ENCODE assay signal across 8 cellular contexts in genomic region chr5:115634343-115635132, GRCh38. TPM values are rescaled to one million over a fixed set of nuclear protein-coding genes. Genes with fewer than 3 reads are reported as not detected.
DNase-seq lines count a peak whose midpoint lies in the region; ATAC-seq, FAIRE-seq and TF ChIP-seq lines count a peak whose summit lies in the region.

No MANE protein-coding gene starts in this region.

- H3K23ac ChIP-seq in H1 (ENCODE audit: insufficient read length), result no peak overlapping the region
- no peak overlapping the region for H3K23ac ChIP-seq in mesenchymal stem cell (ENCODE audit: low read length in 2 of 2)

- peak; percentile 72 to 78 (median 75) for DNase-seq in CD4-positive, alpha-beta memory T cell
- DNase-seq in NCI-H774 (lab: John Stamatoyannopoulos, UW) (peak; percentile 69), H1 (ENCODE audit: low read depth in 1 of 2, low spot score in 2 of 2) (peak; percentile 66 to 92), mesenchymal stem cell (peak; percentile 83)
- peak; percentile 95 for DNase-seq in activated CD8-positive, alpha-beta T cell treated with anti-CD3 and anti-CD28 coated beads for 36 hours
- DNase-seq in stimulated activated CD8-positive, alpha-beta memory T cell treated with anti-CD3 and anti-CD28 coated beads, Interleukin-12 subunit alpha, Interleukin-12 subunit beta, amount 100 ng/mL, for 24 hours (ENCODE audit: extremely low read depth), result peak; percentile 55

- H3K4me1 Mint-ChIP-seq in CD4-positive, alpha-beta memory T cell, result peaks cover 6 to 7% (median 6%) of the 10 kb centered on the region in 4 donors
- peaks cover 45% of the 10 kb centered on the region for H3K4me1 Mint-ChIP-seq in activated CD8-positive, alpha-beta T cell treated with anti-CD3 and anti-CD28 coated beads for 36 hours (ENCODE audit: low read depth)

- FAIRE-seq in H1 (lab: Jason Lieb, UNC), result peak; percentile 87

- H3K79me1 ChIP-seq in H1 (ENCODE audit: low read depth, low read length), result no peaks in the 10 kb centered on the region
- no peaks in the 10 kb centered on the region for H3K79me1 ChIP-seq in mesenchymal stem cell (replicated peaks; ENCODE audit: low read length, poor library complexity, severe bottlenecking)

- H2BK5ac ChIP-seq in H1 (ENCODE audit: low read depth, low read length) (peak overlapping the region; percentile 67; the same call in 1 of the 2 replicates), mesenchymal stem cell (ENCODE audit: low read depth, low read length, poor library complexity, severe bottlenecking) (no peak overlapping the region)

- TF ChIP-seq CTCF in activated CD8-positive, alpha-beta T cell treated with anti-CD3 and anti-CD28 coated beads for 36 hours (IDR thresholded peaks at IDR 0.05), result peak; percentile 92
- TF ChIP-seq CTCF in H1 (IDR thresholded peaks at IDR 0.05; ENCODE audit: control extremely low read depth in 1 of 3, insufficient read depth in 1 of 3, low read depth in 1 of 3, low read length in 3 of 3), result peak; percentile 80 to 86 (median 85)

- H3K27ac Mint-ChIP-seq in CD4-positive, alpha-beta memory T cell, result peak overlapping the region in 6 of 7 donors; percentile 42 to 85 (median 60)
- no peak overlapping the region for H3K27ac Mint-ChIP-seq in activated CD8-positive, alpha-beta T cell treated with anti-CD3 and anti-CD28 coated beads for 36 hours

- H3K27me3 Mint-ChIP-seq in CD4-positive, alpha-beta memory T cell, result peaks cover 0 to 2% of the 10 kb centered on the region in 2 donors
- H3K27me3 Mint-ChIP-seq in activated CD8-positive, alpha-beta T cell treated with anti-CD3 and anti-CD28 coated beads for 36 hours, result peaks cover 21% of the 10 kb centered on the region

- H3K9me3 ChIP-seq in CD4-positive, alpha-beta memory T cell (ENCODE audit: control insufficient read depth in 1 of 2, low read length in 2 of 2), result no peaks in the 10 kb centered on the region
- H3K9me3 ChIP-seq in H1 (ENCODE audit: insufficient read depth in 2 of 2, low read depth in 1 of 2, low read length in 1 of 2) (no peaks in the 10 kb centered on the region), mesenchymal stem cell (ENCODE audit: control insufficient read depth, low read length) (no peaks in the 10 kb centered on the region)

- H2BK15ac ChIP-seq in H1 (ENCODE audit: low read length), result no peak overlapping the region
- H2BK15ac ChIP-seq in mesenchymal stem cell (ENCODE audit: low read depth, poor library complexity, severe bottlenecking), result no peak overlapping the region

- H3K56ac ChIP-seq in H1 (replicated peaks; ENCODE audit: insufficient read length, low read depth, low read length), result no peak overlapping the region

- no peak overlapping the region for H3K14ac ChIP-seq in H1 (ENCODE audit: insufficient read length)
- no peak overlapping the region for H3K14ac ChIP-seq in mesenchymal stem cell (ENCODE audit: low read length in 2 of 2)

- POLR2A ChIA-PET in CD4-positive, alpha-beta memory T cell (lab: Charles Lee; ENCODE audit: partially characterized antibody), result interaction anchor here (0.5 to 0.9 kb wide), 3 partner anchors 8 to 204 kb away, joined by 3 to 4 read pairs (median 3); partner anchors contain the start of gene TMED7
- POLR2A ChIA-PET in activated CD8-positive, alpha-beta T cell treated with anti-CD3 and anti-CD28 coated beads for 36 hours (lab: Charles Lee), result interaction anchor here (1.0 to 1.6 kb wide), 3 partner anchors 10 to 435 kb away, joined by 3 to 4 read pairs (median 3); partner anchors contain the start of gene TICAM2
- POLR2A ChIA-PET in H1 (lab: Charles Lee; ENCODE audit: partially characterized antibody), result interaction anchor here (1.3 to 2.5 kb wide), 3 partner anchors 197 to 207 kb away, joined by 3 to 8 read pairs (median 4); partner anchors contain the start of genes AP3S1 and ATG12

- H3K23me2 ChIP-seq in H1 (ENCODE audit: low read depth, low read length), result no peaks in the 10 kb centered on the region

- H2AK5ac ChIP-seq in H1 (ENCODE audit: low read depth, low read length) (no peak overlapping the region), mesenchymal stem cell (ENCODE audit: low read length, severe bottlenecking) (no peak overlapping the region)

- TF ChIP-seq POLR2A in H1 (IDR thresholded peaks at IDR 0.05; ENCODE audit: control extremely low read depth in 1 of 2, low read depth in 2 of 2, low read length in 2 of 2), result no peak

- H4K5ac ChIP-seq in H1 (ENCODE audit: insufficient read length, low read depth, low read length), result no peak overlapping the region

- H4K91ac ChIP-seq in H1 (replicated peaks; ENCODE audit: insufficient read length, low read length), result peak overlapping the region; percentile 25
- no peak overlapping the region for H4K91ac ChIP-seq in mesenchymal stem cell (ENCODE audit: low read length)

- no peaks in the 10 kb centered on the region for H4K20me1 ChIP-seq in H1 (replicated peaks in 1 of 2; ENCODE audit: control insufficient read depth in 1 of 2, insufficient read depth in 2 of 2, low read length in 2 of 2)

- H3K27me3 ChIP-seq in CD4-positive, alpha-beta memory T cell (ENCODE audit: insufficient read depth, low read length), result no peaks in the 10 kb centered on the region
- H3K27me3 ChIP-seq in H1 (replicated peaks in 1 of 4; ENCODE audit: control insufficient read depth in 3 of 4, extremely low read depth in 1 of 4, insufficient read depth in 3 of 4, low read length in 3 of 4), result no peaks in the 10 kb centered on the region
- H3K27me3 ChIP-seq in mesenchymal stem cell (ENCODE audit: control insufficient read depth in 1 of 2, insufficient read depth in 1 of 2, low read length in 2 of 2), result peaks cover 0 to 31% of the 10 kb centered on the region in 2 experiments

- H3K36me3 ChIP-seq in CD4-positive, alpha-beta memory T cell (ENCODE audit: insufficient read depth, low read length), result no peaks in the 10 kb centered on the region
- H3K36me3 ChIP-seq in H1 (ENCODE audit: control insufficient read depth in 2 of 4, insufficient read depth in 4 of 4, low read length in 3 of 4), result no peaks in the 10 kb centered on the region
- no peaks in the 10 kb centered on the region for H3K36me3 ChIP-seq in mesenchymal stem cell (ENCODE audit: control insufficient read depth in 1 of 2, insufficient read depth in 2 of 2, low read depth in 1 of 2, low read length in 2 of 2)

- peak overlapping the region in 1 of 2 donors; percentile 10 for H3K4me3 ChIP-seq in CD4-positive, alpha-beta memory T cell (ENCODE audit: low read length in 2 of 2)
- H3K4me3 ChIP-seq in H1 (ENCODE audit: extremely low read depth in 1 of 4, insufficient read depth in 2 of 4, low read depth in 3 of 4, low read length in 4 of 4) (peak overlapping the region; percentile 1 to 54 (median 28); a peak in 6 of 8 replicates), mesenchymal stem cell (ENCODE audit: insufficient read depth in 1 of 2, low read depth in 1 of 2, low read length in 2 of 2) (peak overlapping the region in 1 of 2 experiments; percentile 76)

- peak; percentile 95 to 96 for TF ChIP-seq RAD21 in H1 (IDR thresholded peaks at IDR 0.05 in 1 of 2, conservative IDR thresholded peaks at IDR 0.05 in 1 of 2; ENCODE audit: low read depth in 2 of 2, low read length in 2 of 2)

- peaks cover 0 to 4% of the 10 kb centered on the region in 2 experiments; a peak in 1 of 4 replicates for H3K79me2 ChIP-seq in H1 (ENCODE audit: control insufficient read depth in 1 of 2, insufficient read depth in 2 of 2, low read length in 2 of 2)

- H3K9me3 Mint-ChIP-seq in CD4-positive, alpha-beta memory T cell, result no peaks in the 10 kb centered on the region
- no peaks in the 10 kb centered on the region for H3K9me3 Mint-ChIP-seq in activated CD8-positive, alpha-beta T cell treated with anti-CD3 and anti-CD28 coated beads for 36 hours

- TF ChIP-seq EP300 in H1 (IDR thresholded peaks at IDR 0.05; ENCODE audit: borderline replicate concordance in 1 of 2, low read depth in 2 of 2, low read length in 2 of 2), result no peak

- H3K18ac ChIP-seq in H1 (ENCODE audit: extremely low read depth, low read length), result peak overlapping the region; percentile 52; the same call in 1 of the 2 replicates
- H3K18ac ChIP-seq in mesenchymal stem cell (ENCODE audit: low read depth in 1 of 2, low read length in 2 of 2), result no peak overlapping the region

- H2BK12ac ChIP-seq in H1 (ENCODE audit: low read depth, low read length), result 0 out of 2 replicates have a peak overlapping the region, but pooled peaks have one; percentile 46
- H2BK12ac ChIP-seq in mesenchymal stem cell (ENCODE audit: low read length in 2 of 2), result no peak overlapping the region

- peak overlapping the region; percentile 45 to 87 (median 72) for H3K4me3 Mint-ChIP-seq in CD4-positive, alpha-beta memory T cell
- H3K4me3 Mint-ChIP-seq in activated CD8-positive, alpha-beta T cell treated with anti-CD3 and anti-CD28 coated beads for 36 hours, result peak overlapping the region; percentile 29

- peak overlapping the region; percentile 84; the same call in 1 of the 2 replicates for H2AFZ ChIP-seq in H1 (ENCODE audit: low read length)
- peak overlapping the region; percentile 56 for H2AFZ ChIP-seq in mesenchymal stem cell (ENCODE audit: low read depth, low read length)

- H4K8ac ChIP-seq in H1 (ENCODE audit: extremely low read depth, insufficient read depth, low read length) (no peak overlapping the region), mesenchymal stem cell (ENCODE audit: low read length) (no peak overlapping the region)

- H3K9ac ChIP-seq in H1 (replicated peaks in 1 of 4; ENCODE audit: extremely low read depth in 1 of 4, low read depth in 3 of 4, low read length in 3 of 4) (peak overlapping the region in 1 of 4 experiments; percentile 25; a peak in 1 of 7 replicates), mesenchymal stem cell (ENCODE audit: low read length) (peak overlapping the region; percentile 87)

- peaks cover 7% of the 10 kb centered on the region for H3K4me1 ChIP-seq in CD4-positive, alpha-beta memory T cell (ENCODE audit: insufficient read depth, low read length)
- peaks cover 0 to 16% (median 7%) of the 10 kb centered on the region in 4 experiments; a peak in 4 of 7 replicates for H3K4me1 ChIP-seq in H1 (replicated peaks in 1 of 4; ENCODE audit: control insufficient read depth in 3 of 4, insufficient read depth in 4 of 4, low read length in 3 of 4)
- H3K4me1 ChIP-seq in mesenchymal stem cell (ENCODE audit: control insufficient read depth, insufficient read depth, low read depth, low read length), result no peaks in the 10 kb centered on the region

- H3K4ac ChIP-seq in H1 (replicated peaks; ENCODE audit: insufficient read length, low read depth, low read length) (no peak overlapping the region), mesenchymal stem cell (ENCODE audit: low read depth in 1 of 2, low read length in 2 of 2) (no peak overlapping the region)

- H2BK120ac ChIP-seq in H1 (replicated peaks; ENCODE audit: low read depth, low read length) (peak overlapping the region; percentile 44), mesenchymal stem cell (ENCODE audit: low read depth, low read length) (no peak overlapping the region)

- peak overlapping the region; percentile 46 to 67 for H3K4me2 ChIP-seq in H1 (ENCODE audit: insufficient read depth in 1 of 2, low read depth in 2 of 2, low read length in 2 of 2)
- peak overlapping the region; percentile 52 for H3K4me2 ChIP-seq in mesenchymal stem cell (ENCODE audit: low read length, poor library complexity, severe bottlenecking)

- H2BK20ac ChIP-seq in H1 (ENCODE audit: low read length), result no peak overlapping the region

- intact Hi-C loops in CD4-positive, alpha-beta memory T cell (cut with micrococcal nuclease), result loop anchor here (1.0 to 5.0 kb wide), 4 partner anchors 197 to 1313 kb away; no protein-coding TSS in a partner anchor
- intact Hi-C loops in activated CD8-positive, alpha-beta T cell treated with anti-CD3 and anti-CD28 coated beads for 36 hours (cut with micrococcal nuclease), result loop anchor here (2.0 kb wide), 3 partner anchors 196 to 434 kb away; no protein-coding TSS in a partner anchor

- peak; percentile 59 for ATAC-seq in GM19452 (IDR thresholded peaks at IDR 0.05; ENCODE audit: unreplicated experiment)
- ATAC-seq in HG03571 (IDR thresholded peaks at IDR 0.05; ENCODE audit: unreplicated experiment), result peak; percentile 50
- peak; percentile 67 for ATAC-seq in activated CD8-positive, alpha-beta T cell treated with anti-CD3 and anti-CD28 coated beads for 36 hours

- H3K36me3 Mint-ChIP-seq in CD4-positive, alpha-beta memory T cell, result no peaks in the 10 kb centered on the region
- no peaks in the 10 kb centered on the region for H3K36me3 Mint-ChIP-seq in activated CD8-positive, alpha-beta T cell treated with anti-CD3 and anti-CD28 coated beads for 36 hours (ENCODE audit: low read depth)

- CTCF ChIA-PET in CD4-positive, alpha-beta memory T cell (lab: Charles Lee; ENCODE audit: partially characterized antibody), result interaction anchor here (0.6 to 3.5 kb wide), 15 partner anchors 10 to 445 kb away, joined by 3 to 26 read pairs (median 4); partner anchors contain the start of genes AP3S1 and ATG12
- CTCF ChIA-PET in activated CD8-positive, alpha-beta T cell treated with anti-CD3 and anti-CD28 coated beads for 36 hours (lab: Charles Lee), result interaction anchor here (0.9 to 3.7 kb wide), 24 partner anchors 8 to 442 kb away, joined by 3 to 15 read pairs (median 4); partner anchors contain the start of genes CDO1 and TMED7
- CTCF ChIA-PET in H1 (lab: Charles Lee; ENCODE audit: partially characterized antibody), result interaction anchor here (0.8 to 3.4 kb wide), 19 partner anchors 9 to 522 kb away, joined by 3 to 26 read pairs (median 4); partner anchors contain the start of genes AP3S1 and ATG12

- WGBS in H1 (ENCODE audit: extremely low coverage in 1 of 2, insufficient coverage in 1 of 2, insufficient read length in 1 of 2, insufficient replicate concordance in 2 of 2, low coverage in 1 of 2, low lambda C conversion rate in 2 of 2, missing lambda C conversion rate in 1 of 2), 2 experiments, result 8% methylated on average over 8 of the region's 8 CpGs; no CpG with 5 or more reads in 1 of the 2 experiments
- 15% methylated on average over 7 of the region's 8 CpGs for WGBS in mesenchymal stem cell

- H3K27ac ChIP-seq in CD4-positive, alpha-beta memory T cell (ENCODE audit: low read depth, low read length), result peak overlapping the region; percentile 26
- 0 out of 2 replicates have a peak overlapping the region, but pooled peaks have one; percentile 30 for H3K27ac ChIP-seq in H1 (ENCODE audit: low read depth, low read length)
- no peak overlapping the region for H3K27ac ChIP-seq in mesenchymal stem cell (ENCODE audit: low read length, poor library complexity, severe bottlenecking)

RNA-seq across cellular contexts. Expression of gene TMED7, which starts 8.7 kb away (rescaled TPM):
- total RNA-seq in CD4-positive, alpha-beta memory T cell, result 10 to 100 TPM; 47.5 to 49.5 TPM
- polyA plus RNA-seq in CD4-positive, alpha-beta memory T cell, result 10 to 100 TPM; 32.1 to 36.9 TPM
- 10 to 100 TPM; 39.9 to 44.6 TPM for total RNA-seq in activated CD8-positive, alpha-beta T cell treated with anti-CD3 and anti-CD28 coated beads for 36 hours
- total RNA-seq in H1 (2021; fragmentation: NEBNext Ultra II Directional; extraction: Animal tissue kit (Norgen Biotek cat#: 25700)), result 72.8 and 75.2 TPM in 2 replicates
- polyA plus RNA-seq in H1 (2011; rRNA removed), result 43.8 and 83.0 TPM in 2 replicates
- polyA plus RNA-seq in H1 (2011; cell fraction: cytosol; rRNA removed), result 38.7 TPM
- 64.8 TPM for polyA plus RNA-seq in H1 (2011; cell fraction: nucleus; rRNA removed)
- polyA plus RNA-seq in H1 (2012, experiment 1 of 2), result 26.1 to 30.6 TPM (median 28.5 TPM) in 4 replicates
- 3.8 TPM for polyA plus RNA-seq in H1 (2012, experiment 2 of 2)
- 51.9 TPM for polyA plus RNA-seq in H1 (2013, experiment 1 of 2)
- 57.4 TPM for polyA plus RNA-seq in H1 (2013, experiment 2 of 2)
- polyA minus RNA-seq in H1 (2011; rRNA and poly(A)+ RNA removed), result 26.3 and 33.2 TPM in 2 replicates
- polyA minus RNA-seq in H1 (2011; cell fraction: cytosol; rRNA and poly(A)+ RNA removed), result 64.7 TPM
- 41.7 TPM for polyA minus RNA-seq in H1 (2011; cell fraction: nucleus; rRNA and poly(A)+ RNA removed)
- polyA plus RNA-seq in mesenchymal stem cell (2013, experiment 1 of 2), result 85.3 TPM
- 92.9 TPM for polyA plus RNA-seq in mesenchymal stem cell (2013, experiment 2 of 2)

RNA-seq across cellular contexts. Expression of gene TICAM2, which starts 32.3 kb away (rescaled TPM):
- total RNA-seq in CD4-positive, alpha-beta memory T cell, result 1 to 10 TPM; 1.3 to 1.6 TPM
- under 1 TPM in 1 of 2 donors, not detected in 1; 0.52 TPM for polyA plus RNA-seq in CD4-positive, alpha-beta memory T cell
- total RNA-seq in activated CD8-positive, alpha-beta T cell treated with anti-CD3 and anti-CD28 coated beads for 36 hours, result under 1 TPM; 0.27 to 0.96 TPM
- 0.67 TPM in 1 of 2 replicates, not detected in the other for total RNA-seq in H1 (2021; fragmentation: NEBNext Ultra II Directional; extraction: Animal tissue kit (Norgen Biotek cat#: 25700))
- 0.02 TPM in 1 of 2 replicates, not detected in the other for polyA plus RNA-seq in H1 (2011; rRNA removed)
- 0.03 TPM for polyA plus RNA-seq in H1 (2011; cell fraction: cytosol; rRNA removed)
- not detected for polyA plus RNA-seq in H1 (2011; cell fraction: nucleus; rRNA removed)
- polyA plus RNA-seq in H1 (2012, experiment 1 of 2), result 0.48 TPM in 1 of 4 replicates, not detected in the others
- not detected for polyA plus RNA-seq in H1 (2012, experiment 2 of 2)
- not detected for polyA plus RNA-seq in H1 (2013, experiment 1 of 2)
- polyA plus RNA-seq in H1 (2013, experiment 2 of 2), result 0.18 TPM
- polyA minus RNA-seq in H1 (2011; rRNA and poly(A)+ RNA removed), result not detected in 2 replicates
- polyA minus RNA-seq in H1 (2011; cell fraction: cytosol; rRNA and poly(A)+ RNA removed), result not detected
- polyA minus RNA-seq in H1 (2011; cell fraction: nucleus; rRNA and poly(A)+ RNA removed), result 0.50 TPM
- 5.1 TPM for polyA plus RNA-seq in mesenchymal stem cell (2013, experiment 1 of 2)
- polyA plus RNA-seq in mesenchymal stem cell (2013, experiment 2 of 2), result 6.0 TPM
